ENCODE assay signal across 28 cellular contexts in genomic region chr10:26024303-26024702, GRCh38.
"Had no signal": no experiment of that assay in that cellular context is flagged by ENCODE, and none has a peak within 500 bp of the region (broad histone marks: within the 10 kb centered on the region; RNA-seq: fewer than 3 reads in every experiment).

No MANE protein-coding gene starts in this region.

- H3K9me3 ChIP-seq: stomach, suprapubic skin, testis, thoracic aorta, thyroid gland, tibial artery, tibial nerve, transverse colon, upper lobe of left lung, upper lobe of right lung, uterus, vagina had no signal

- DNase-seq: stimulated activated CD4-positive, alpha-beta T cell treated with anti-CD3 and anti-CD28 coated beads, Interleukin-2, amount 100 ng/mL, for 48 hours; stimulated activated CD4-positive, alpha-beta T cell treated with anti-CD3 and anti-CD28 coated beads, Interleukin-4, amount 100 ng/mL, for 1 hour; stimulated activated CD4-positive, alpha-beta T cell treated with anti-CD3 and anti-CD28 coated beads, Interleukin-4, amount 100 ng/mL, for 24 hours; stimulated activated CD4-positive, alpha-beta T cell treated with anti-CD3 and anti-CD28 coated beads, Interleukin-4, amount 100 ng/mL, for 4 hours; stimulated activated CD8-positive, alpha-beta memory T cell treated with anti-CD3 and anti-CD28 coated beads, Interleukin-4, amount 100 ng/mL, for 48 hours; stimulated activated naive B cell treated with anti-CD40 and anti-IgM and Interleukin-4, amounts not matched to agents 10 μg/mL and 1 μg/mL and 100 μg/mL, for 72 hours; stimulated activated naive CD4-positive, alpha-beta T cell; stimulated activated naive CD4-positive, alpha-beta T cell treated with Interleukin-2 at 50 U/mL for 16 hours; stimulated activated naive CD8-positive, alpha-beta T cell treated with anti-CD3 and anti-CD28 coated beads, Interleukin-15, amount 100 ng/mL, for 72 hours; stimulated activated naive CD8-positive, alpha-beta T cell treated with anti-CD3 and anti-CD28 coated beads, Interleukin-15, Interleukin-2, amounts not matched to agents 100 U/mL and 50 U/mL, for 24 hours; stomach; substantia nigra; testis; thyroid gland; tibial artery; transverse colon; trophoblast cell; upper lobe of left lung; upper lobe of right lung; uterus had no signal

- H3K27ac Mint-ChIP-seq: stimulated activated effector memory CD8-positive, alpha-beta T cell treated with anti-CD3 and anti-CD28 coated beads, Interleukin-12 subunit alpha, Interleukin-12 subunit beta, amount 100 ng/mL, for 72 hours; stimulated activated memory B cell treated with anti-CD40 and anti-IgM and Interleukin-4, amounts not matched to agents 10 μg/mL and 1 μg/mL and 100 μg/mL, for 72 hours; stimulated activated naive B cell treated with anti-CD40 and anti-IgM and Interleukin-4, amounts not matched to agents 10 μg/mL and 1 μg/mL and 100 μg/mL, for 72 hours; stimulated activated naive CD8-positive, alpha-beta T cell treated with anti-CD3 and anti-CD28 coated beads, Interleukin-15, amount 100 ng/mL, for 72 hours; stimulated activated naive CD8-positive, alpha-beta T cell treated with anti-CD3 and anti-CD28 coated beads, Interleukin-15, Interleukin-2, amounts not matched to agents 100 ng/mL and 50 ng/mL, for 24 hours; type B pancreatic cell had no signal

- H3K27me3 Mint-ChIP-seq: stimulated activated memory B cell treated with anti-CD40 and anti-IgM and Interleukin-4, amounts not matched to agents 10 μg/mL and 1 μg/mL and 100 μg/mL, for 72 hours; stimulated activated naive B cell treated with anti-CD40 and anti-IgM and Interleukin-4, amounts not matched to agents 10 μg/mL and 1 μg/mL and 100 μg/mL, for 72 hours; stimulated activated naive CD8-positive, alpha-beta T cell treated with anti-CD3 and anti-CD28 coated beads, Interleukin-15, amount 100 ng/mL, for 72 hours; type B pancreatic cell had no signal

- H3K36me3 Mint-ChIP-seq: stimulated activated effector memory CD8-positive, alpha-beta T cell treated with anti-CD3 and anti-CD28 coated beads, Interleukin-12 subunit alpha, Interleukin-12 subunit beta, amount 100 ng/mL, for 72 hours; stimulated activated memory B cell treated with anti-CD40 and anti-IgM and Interleukin-4, amounts not matched to agents 10 μg/mL and 1 μg/mL and 100 μg/mL, for 72 hours; stimulated activated naive B cell treated with anti-CD40 and anti-IgM and Interleukin-4, amounts not matched to agents 10 μg/mL and 1 μg/mL and 100 μg/mL, for 72 hours; type B pancreatic cell had no signal

- H3K4me1 ChIP-seq: stomach, suprapubic skin, testis, thyroid gland, tibial artery, tibial nerve, transverse colon, upper lobe of left lung, upper lobe of right lung, uterus, vagina had no signal

- ATAC-seq: stimulated activated effector memory CD8-positive, alpha-beta T cell treated with anti-CD3 and anti-CD28 coated beads, Interleukin-12 subunit alpha, Interleukin-12 subunit beta, amount 100 ng/mL, for 72 hours; stimulated activated memory B cell treated with anti-CD40 and anti-IgM and Interleukin-4, amounts not matched to agents 10 μg/mL and 1 μg/mL and 100 μg/mL, for 72 hours; stimulated activated naive B cell treated with anti-CD40 and anti-IgM and Interleukin-4, amounts not matched to agents 10 μg/mL and 1 μg/mL and 100 μg/mL, for 72 hours; stimulated activated naive CD8-positive, alpha-beta T cell treated with anti-CD3 and anti-CD28 coated beads, Interleukin-15, amount 100 ng/mL, for 72 hours; stimulated activated naive CD8-positive, alpha-beta T cell treated with anti-CD3 and anti-CD28 coated beads, Interleukin-15, Interleukin-2, amounts not matched to agents 100 U/mL and 50 U/mL, for 24 hours; upper lobe of right lung had no signal

- H3K9me3 Mint-ChIP-seq: stimulated activated effector memory CD8-positive, alpha-beta T cell treated with anti-CD3 and anti-CD28 coated beads, Interleukin-12 subunit alpha, Interleukin-12 subunit beta, amount 100 ng/mL, for 72 hours; stimulated activated memory B cell treated with anti-CD40 and anti-IgM and Interleukin-4, amounts not matched to agents 10 μg/mL and 1 μg/mL and 100 μg/mL, for 72 hours; stimulated activated naive B cell treated with anti-CD40 and anti-IgM and Interleukin-4, amounts not matched to agents 10 μg/mL and 1 μg/mL and 100 μg/mL, for 72 hours; stimulated activated naive CD8-positive, alpha-beta T cell treated with anti-CD3 and anti-CD28 coated beads, Interleukin-15, amount 100 ng/mL, for 72 hours; stimulated activated naive CD8-positive, alpha-beta T cell treated with anti-CD3 and anti-CD28 coated beads, Interleukin-15, Interleukin-2, amounts not matched to agents 100 ng/mL and 50 ng/mL, for 24 hours; type B pancreatic cell had no signal

- H3K27ac ChIP-seq: stomach, suprapubic skin, testis, thoracic aorta, thyroid gland, tibial artery, tibial nerve, transverse colon, upper lobe of left lung, upper lobe of right lung, uterus, vagina had no signal

- H3K4me3 ChIP-seq: stomach, suprapubic skin, testis, thoracic aorta, thyroid gland, tibial artery, tibial nerve, transverse colon, upper lobe of left lung, upper lobe of right lung, uterus, vagina had no signal

- H3K4me1 Mint-ChIP-seq: stimulated activated effector memory CD8-positive, alpha-beta T cell treated with anti-CD3 and anti-CD28 coated beads, Interleukin-12 subunit alpha, Interleukin-12 subunit beta, amount 100 ng/mL, for 72 hours; stimulated activated memory B cell treated with anti-CD40 and anti-IgM and Interleukin-4, amounts not matched to agents 10 μg/mL and 1 μg/mL and 100 μg/mL, for 72 hours; stimulated activated naive B cell treated with anti-CD40 and anti-IgM and Interleukin-4, amounts not matched to agents 10 μg/mL and 1 μg/mL and 100 μg/mL, for 72 hours; stimulated activated naive CD8-positive, alpha-beta T cell treated with anti-CD3 and anti-CD28 coated beads, Interleukin-15, amount 100 ng/mL, for 72 hours had no signal

- H3K27me3 ChIP-seq: stomach, suprapubic skin, testis, thyroid gland, tibial artery, tibial nerve, transverse colon, upper lobe of left lung, upper lobe of right lung, uterus, vagina had no signal

- H3K4me3 Mint-ChIP-seq: stimulated activated effector memory CD8-positive, alpha-beta T cell treated with anti-CD3 and anti-CD28 coated beads, Interleukin-12 subunit alpha, Interleukin-12 subunit beta, amount 100 ng/mL, for 72 hours; stimulated activated memory B cell treated with anti-CD40 and anti-IgM and Interleukin-4, amounts not matched to agents 10 μg/mL and 1 μg/mL and 100 μg/mL, for 72 hours; stimulated activated naive B cell treated with anti-CD40 and anti-IgM and Interleukin-4, amounts not matched to agents 10 μg/mL and 1 μg/mL and 100 μg/mL, for 72 hours; stimulated activated naive CD8-positive, alpha-beta T cell treated with anti-CD3 and anti-CD28 coated beads, Interleukin-15, amount 100 ng/mL, for 72 hours; stimulated activated naive CD8-positive, alpha-beta T cell treated with anti-CD3 and anti-CD28 coated beads, Interleukin-15, Interleukin-2, amounts not matched to agents 100 ng/mL and 50 ng/mL, for 24 hours; type B pancreatic cell had no signal

- H3K36me3 ChIP-seq: stomach, suprapubic skin, thoracic aorta, thyroid gland, tibial artery, tibial nerve, transverse colon, upper lobe of left lung, upper lobe of right lung, uterus, vagina had no signal
